18 cellular contexts compared by ENCODE assay signal in the genomic region with DNA sequence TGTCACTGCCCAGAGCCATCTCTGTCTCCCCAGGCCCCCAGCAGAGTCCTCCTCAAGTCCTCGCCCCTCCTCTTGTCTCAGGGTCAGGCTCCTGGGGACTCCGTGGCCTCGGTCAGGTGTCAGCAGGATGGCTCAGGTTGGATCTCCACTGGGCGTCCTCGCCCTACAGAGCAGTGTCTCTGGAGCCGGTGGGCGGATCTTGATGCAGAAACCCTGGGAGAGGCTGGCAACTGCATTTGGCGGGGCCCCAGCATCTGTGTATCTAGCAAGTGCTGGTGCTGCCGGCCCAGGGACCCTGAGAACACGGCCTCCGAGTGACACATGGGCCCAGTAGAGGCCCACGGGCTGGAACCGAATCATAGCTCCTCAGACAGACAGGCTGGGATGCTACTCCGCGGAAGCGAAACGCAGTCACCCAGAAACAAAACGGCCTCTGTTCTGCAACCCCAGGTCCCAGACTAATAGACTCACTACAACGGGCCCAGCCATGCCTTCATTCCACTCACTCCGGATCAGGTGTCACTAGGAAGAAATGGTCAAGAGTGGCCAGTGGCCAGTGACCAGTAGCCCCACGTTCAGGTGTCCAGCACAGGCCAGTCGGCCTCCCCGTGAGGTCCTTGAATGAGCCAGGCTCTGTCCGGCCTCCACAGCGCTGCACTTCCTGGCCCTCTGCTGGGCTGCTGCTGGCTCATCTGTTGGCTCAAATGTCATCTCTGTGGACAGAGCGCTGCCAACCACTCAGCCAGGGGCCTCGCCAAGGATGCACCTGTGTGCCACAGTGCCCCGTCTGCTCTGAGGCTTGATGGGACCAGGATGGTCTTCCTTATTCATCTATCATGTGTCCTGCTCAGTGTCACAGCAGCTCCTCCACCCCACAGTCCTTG. TPM values are rescaled to one million over a fixed set of nuclear protein-coding genes. Genes with fewer than 3 reads are reported as not detected.
DNase-seq lines count a peak whose midpoint lies in the region; ATAC-seq and TF ChIP-seq lines count a peak whose summit lies in the region.
"Had no signal": no experiment of that assay in that cellular context is flagged by ENCODE, and none has a peak within 500 bp of the region (broad histone marks: within the 10 kb centered on the region; RNA-seq: fewer than 3 reads in every experiment).

No MANE protein-coding gene starts in this region.

- no peak overlapping the region for H3K27ac ChIP-seq in right cardiac atrium (ENCODE audit: low read length)
- no peak overlapping the region for H3K27ac ChIP-seq in left ventricle myocardium inferior (replicated peaks)
- H3K27ac ChIP-seq: PC-9 had no signal

- peaks cover 72% of the 10 kb centered on the region for H3K4me1 Mint-ChIP-seq in nephron
- H3K4me1 Mint-ChIP-seq: CD4-positive, CD25-positive, alpha-beta regulatory T cell had no signal

- H3K4me3 Mint-ChIP-seq in nephron, result no peak overlapping the region
- H3K4me3 Mint-ChIP-seq: CD4-positive, CD25-positive, alpha-beta regulatory T cell had no signal

- DNase-seq in right cardiac atrium (peak in 2 of 3 donors; percentile 30 to 33), left ventricle myocardium inferior (no peak), NCI-H510A treated with DMSO at 0.1 percent for 48 hours (lab: John Stamatoyannopoulos, UW) (peak; percentile 26), NAMALWA (ENCODE audit: low spot score) (no peak)
- DNase-seq in activated naive CD4-positive, alpha-beta T cell treated with Interleukin-2 at 50 U/mL for 16 hours, result no peak
- DNase-seq: AML-193; CD4-positive, CD25-positive, alpha-beta regulatory T cell; GF-D8; KG1; NCI-H1436; NCI-H2081; NCI-H526; PC-9 had no signal

- no peaks in the 10 kb centered on the region for H3K27me3 ChIP-seq in right cardiac atrium (ENCODE audit: control insufficient read depth, insufficient read depth)
- H3K27me3 ChIP-seq in left ventricle myocardium inferior (ENCODE audit: low read depth), result no peaks in the 10 kb centered on the region

- 93% methylated on average over 28 of the region's 28 CpGs for WGBS in right cardiac atrium

- no peaks in the 10 kb centered on the region for H3K9me3 ChIP-seq in right cardiac atrium (ENCODE audit: control insufficient read depth, low read length)
- no peaks in the 10 kb centered on the region for H3K9me3 ChIP-seq in left ventricle myocardium inferior (replicated peaks)

- H3K36me3 ChIP-seq in left ventricle myocardium inferior, result no peaks in the 10 kb centered on the region

- H3K27me3 Mint-ChIP-seq in nephron (ENCODE audit: low read depth), result peaks cover 23% of the 10 kb centered on the region
- H3K27me3 Mint-ChIP-seq: CD4-positive, CD25-positive, alpha-beta regulatory T cell had no signal

- no peak for TF ChIP-seq CTCF in left ventricle myocardium inferior (IDR thresholded peaks at IDR 0.05; ENCODE audit: borderline replicate concordance)
- no peak for TF ChIP-seq CTCF in nephron (IDR thresholded peaks at IDR 0.05; ENCODE audit: unreplicated experiment in 3 of 3)

- ATAC-seq in right cardiac atrium, result no peak
- no peak for ATAC-seq in GM21526 (IDR thresholded peaks at IDR 0.05; ENCODE audit: low FRiP score, unreplicated experiment)

- no peaks in the 10 kb centered on the region for H3K4me1 ChIP-seq in right cardiac atrium (ENCODE audit: control insufficient read depth, insufficient read depth, low read length)
- H3K4me1 ChIP-seq in left ventricle myocardium inferior, result peaks cover 24% of the 10 kb centered on the region

- H3K36me3 Mint-ChIP-seq in nephron (ENCODE audit: low read depth), result no peaks in the 10 kb centered on the region
- H3K36me3 Mint-ChIP-seq: CD4-positive, CD25-positive, alpha-beta regulatory T cell had no signal

- H3K9me3 Mint-ChIP-seq in nephron, result no peaks in the 10 kb centered on the region

- H3K4me3 ChIP-seq in right cardiac atrium (ENCODE audit: low read length) (no peak overlapping the region), left ventricle myocardium inferior (no peak overlapping the region)
- H3K4me3 ChIP-seq: PC-9 had no signal

- intact Hi-C loops in right cardiac atrium (cut with DNase I), result no loop called here
- intact Hi-C loops in left ventricle myocardium inferior (cut with micrococcal nuclease), result no loop called here

- peak overlapping the region; percentile 90 to 100 (median 94) for H3K27ac Mint-ChIP-seq in nephron
- H3K27ac Mint-ChIP-seq: CD4-positive, CD25-positive, alpha-beta regulatory T cell had no signal

RNA-seq across cellular contexts. Expression of a gene that starts 12.6 kb away (rescaled TPM):
- total RNA-seq in right cardiac atrium (under 1 TPM in 1 of 4 donors, not detected in 3; 0.31 TPM), left ventricle myocardium inferior (0.16 TPM)
- 0.07 TPM for polyA plus RNA-seq in right cardiac atrium
- total RNA-seq: A673; CD4-positive, CD25-positive, alpha-beta regulatory T cell; Daoy; H1; PC-9 had no signal
- polyA plus RNA-seq: CD4-positive, CD25-positive, alpha-beta regulatory T cell had no signal

Comparison
In these comparisons a context has a peak if more than half of its experiments do, and no peak if none do; other contexts are left out.
1. DNase-seq: peak in right cardiac atrium (2 of 3) and NCI-H510A treated with DMSO at 0.1 percent for 48 hours (single experiment); none in left ventricle myocardium inferior (single experiment), activated naive CD4-positive, alpha-beta T cell treated with Interleukin-2 at 50 U/mL for 16 hours (single experiment) and NAMALWA (single experiment).